1 cellular context compared by ENCODE assay signal in genomic region chr19:41957838-41958366, GRCh38.
TF ChIP-seq lines count a peak whose summit lies in the region.

No MANE protein-coding gene starts in this region.

TF ChIP-seq in HepG2, 621 proteins besides CTCF, POLR2A, EP300 and RAD21 (continued from another document and continues in another):
- TF ChIP-seq PRDM10 (CRISPR knock-in tag; IDR thresholded peaks at IDR 0.05; ENCODE audit: low read depth), result peak; percentile 28; the same call in 1 of the 2 replicates
- peak; percentile 35; the same call in 1 of the 2 replicates for TF ChIP-seq IRF2 (CRISPR knock-in tag; IDR thresholded peaks at IDR 0.05)
- TF ChIP-seq ELF1 (CRISPR knock-in tag; IDR thresholded peaks at IDR 0.05), result peak; percentile 46
- no peak for TF ChIP-seq ZNF691 (CRISPR knock-in tag; IDR thresholded peaks at IDR 0.05; ENCODE audit: borderline replicate concordance, low read depth)
- no peak for TF ChIP-seq NCOA5 (CRISPR knock-in tag; IDR thresholded peaks at IDR 0.05)
- TF ChIP-seq ETS1 (CRISPR knock-in tag; IDR thresholded peaks at IDR 0.05), result no peak
- no peak for TF ChIP-seq FOXK1 (CRISPR knock-in tag; IDR thresholded peaks at IDR 0.05; ENCODE audit: borderline replicate concordance, low read depth)
- peak; percentile 66; the same call in 1 of the 2 replicates for TF ChIP-seq TFAP4 (IDR thresholded peaks at IDR 0.05; ENCODE audit: borderline replicate concordance, low read depth)
- no peak for TF ChIP-seq SIN3A (IDR thresholded peaks at IDR 0.05; ENCODE audit: borderline replicate concordance, low read depth, low read length)
- TF ChIP-seq ZSCAN9 (CRISPR knock-in tag; IDR thresholded peaks at IDR 0.05; ENCODE audit: borderline replicate concordance), result no peak
- peak; percentile 82 for TF ChIP-seq ZNF263 (CRISPR knock-in tag; IDR thresholded peaks at IDR 0.05)
- 0 out of 2 replicates have a peak, but pooled peaks have one; percentile 25 for TF ChIP-seq KLF11 (CRISPR knock-in tag; IDR thresholded peaks at IDR 0.05)
- TF ChIP-seq AKAP8 (CRISPR knock-in tag; IDR thresholded peaks at IDR 0.05), result no peak
- TF ChIP-seq HMG20A (CRISPR knock-in tag; IDR thresholded peaks at IDR 0.05; ENCODE audit: borderline replicate concordance), result no peak
- no peak for TF ChIP-seq ZNF567 (CRISPR knock-in tag; IDR thresholded peaks at IDR 0.05; ENCODE audit: borderline replicate concordance)
- peak; percentile 20; the same call in 1 of the 2 replicates for TF ChIP-seq ETV5 (CRISPR knock-in tag; IDR thresholded peaks at IDR 0.05; ENCODE audit: borderline replicate concordance)
- no peak for TF ChIP-seq NFKBIZ (CRISPR knock-in tag; IDR thresholded peaks at IDR 0.05)
- TF ChIP-seq HMGXB4 (CRISPR knock-in tag; IDR thresholded peaks at IDR 0.05; ENCODE audit: borderline replicate concordance in 1 of 2, low read depth in 1 of 2), result 0 out of 4 replicates have a peak, but pooled peaks of 1 of the 2 experiments have one; percentile 22
- no peak for TF ChIP-seq RNF219 (CRISPR knock-in tag; IDR thresholded peaks at IDR 0.05)
- TF ChIP-seq STAG1 (CRISPR knock-in tag; IDR thresholded peaks at IDR 0.05), result peak; percentile 78
- no peak for TF ChIP-seq LCORL (IDR thresholded peaks at IDR 0.05)
- TF ChIP-seq LCORL (CRISPR knock-in tag; IDR thresholded peaks at IDR 0.05), result 0 out of 2 replicates have a peak, but pooled peaks have one; percentile 14
- TF ChIP-seq ZNF720 (CRISPR knock-in tag; IDR thresholded peaks at IDR 0.05), result no peak
- TF ChIP-seq AGO2 (optimal IDR thresholded peaks at IDR 0.05; ENCODE audit: low read depth, low read length), result no peak
- no peak for TF ChIP-seq PRDM15 (CRISPR knock-in tag; IDR thresholded peaks at IDR 0.05)
- no peak for TF ChIP-seq UBTF (CRISPR knock-in tag; IDR thresholded peaks at IDR 0.05)
- TF ChIP-seq NRL (CRISPR knock-in tag; IDR thresholded peaks at IDR 0.05; ENCODE audit: borderline replicate concordance), result no peak
- TF ChIP-seq ARNT (IDR thresholded peaks at IDR 0.05), result no peak
- TF ChIP-seq CEBPZ (IDR thresholded peaks at IDR 0.05; ENCODE audit: low read length), result 0 out of 2 replicates have a peak, but pooled peaks have one; percentile 13
- TF ChIP-seq ZNF354B (CRISPR knock-in tag; IDR thresholded peaks at IDR 0.05), result no peak
- peak; percentile 86 for TF ChIP-seq XRCC5 (optimal IDR thresholded peaks at IDR 0.05; ENCODE audit: low read length)
- TF ChIP-seq ZNF749 (CRISPR knock-in tag; IDR thresholded peaks at IDR 0.05; ENCODE audit: borderline replicate concordance), result no peak
- TF ChIP-seq ZSCAN20 (CRISPR knock-in tag; IDR thresholded peaks at IDR 0.05; ENCODE audit: borderline replicate concordance), result no peak
- no peak for TF ChIP-seq NPAS2 (CRISPR knock-in tag; IDR thresholded peaks at IDR 0.05; ENCODE audit: borderline replicate concordance)
- TF ChIP-seq CBX5 (CRISPR knock-in tag; IDR thresholded peaks at IDR 0.05; ENCODE audit: borderline replicate concordance), result 0 out of 2 replicates have a peak, but pooled peaks have one; percentile 13
- no peak for TF ChIP-seq HNF1B (CRISPR knock-in tag; IDR thresholded peaks at IDR 0.05)
